Comparison of ENCODE assay signal across 1 cellular context in the genomic region with DNA sequence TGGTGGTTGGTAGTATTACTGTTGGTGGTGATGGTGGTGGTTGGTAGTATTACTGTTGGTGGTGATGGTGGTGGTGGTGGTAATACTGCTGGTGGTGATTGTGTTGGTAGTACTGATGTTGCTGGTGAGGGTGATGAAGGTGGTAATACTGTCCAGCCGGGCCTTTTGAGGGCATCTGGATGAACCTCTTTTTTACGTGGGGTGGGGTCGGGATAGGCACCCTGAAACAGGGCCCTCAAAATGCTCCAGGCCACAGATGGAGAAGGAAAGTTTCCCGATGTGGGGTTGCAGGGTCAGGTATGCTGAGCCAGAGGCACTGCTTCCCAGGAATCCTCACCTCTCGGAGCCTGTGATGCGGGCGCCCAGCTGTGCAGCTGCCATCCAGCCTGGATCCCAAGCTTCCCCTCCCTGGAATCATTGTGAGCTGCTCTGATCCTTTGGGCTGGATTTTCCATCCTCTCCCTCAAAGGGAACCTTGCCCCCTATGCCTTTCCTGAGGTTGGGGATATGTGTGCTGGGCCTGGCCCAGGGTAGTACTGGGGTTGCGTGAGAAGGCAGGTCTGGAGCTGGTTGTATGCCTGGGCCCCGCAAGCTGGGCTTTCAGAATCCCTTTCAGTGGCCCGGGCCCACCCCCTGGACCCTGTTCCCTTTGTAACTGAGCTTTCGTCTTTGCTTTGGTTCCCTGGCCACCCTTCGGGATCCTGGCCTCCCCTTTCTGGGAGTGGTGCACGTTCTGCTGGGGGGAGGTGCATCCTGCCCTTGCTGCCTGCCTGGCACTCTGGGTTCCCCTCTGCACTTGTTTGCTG.
TF ChIP-seq lines count a peak whose summit lies in the region.

No MANE protein-coding gene starts in this region.

TF ChIP-seq in WTC11, 78 proteins besides CTCF, POLR2A, EP300 and RAD21 (continued from another document):
- TF ChIP-seq, protein P1, sequence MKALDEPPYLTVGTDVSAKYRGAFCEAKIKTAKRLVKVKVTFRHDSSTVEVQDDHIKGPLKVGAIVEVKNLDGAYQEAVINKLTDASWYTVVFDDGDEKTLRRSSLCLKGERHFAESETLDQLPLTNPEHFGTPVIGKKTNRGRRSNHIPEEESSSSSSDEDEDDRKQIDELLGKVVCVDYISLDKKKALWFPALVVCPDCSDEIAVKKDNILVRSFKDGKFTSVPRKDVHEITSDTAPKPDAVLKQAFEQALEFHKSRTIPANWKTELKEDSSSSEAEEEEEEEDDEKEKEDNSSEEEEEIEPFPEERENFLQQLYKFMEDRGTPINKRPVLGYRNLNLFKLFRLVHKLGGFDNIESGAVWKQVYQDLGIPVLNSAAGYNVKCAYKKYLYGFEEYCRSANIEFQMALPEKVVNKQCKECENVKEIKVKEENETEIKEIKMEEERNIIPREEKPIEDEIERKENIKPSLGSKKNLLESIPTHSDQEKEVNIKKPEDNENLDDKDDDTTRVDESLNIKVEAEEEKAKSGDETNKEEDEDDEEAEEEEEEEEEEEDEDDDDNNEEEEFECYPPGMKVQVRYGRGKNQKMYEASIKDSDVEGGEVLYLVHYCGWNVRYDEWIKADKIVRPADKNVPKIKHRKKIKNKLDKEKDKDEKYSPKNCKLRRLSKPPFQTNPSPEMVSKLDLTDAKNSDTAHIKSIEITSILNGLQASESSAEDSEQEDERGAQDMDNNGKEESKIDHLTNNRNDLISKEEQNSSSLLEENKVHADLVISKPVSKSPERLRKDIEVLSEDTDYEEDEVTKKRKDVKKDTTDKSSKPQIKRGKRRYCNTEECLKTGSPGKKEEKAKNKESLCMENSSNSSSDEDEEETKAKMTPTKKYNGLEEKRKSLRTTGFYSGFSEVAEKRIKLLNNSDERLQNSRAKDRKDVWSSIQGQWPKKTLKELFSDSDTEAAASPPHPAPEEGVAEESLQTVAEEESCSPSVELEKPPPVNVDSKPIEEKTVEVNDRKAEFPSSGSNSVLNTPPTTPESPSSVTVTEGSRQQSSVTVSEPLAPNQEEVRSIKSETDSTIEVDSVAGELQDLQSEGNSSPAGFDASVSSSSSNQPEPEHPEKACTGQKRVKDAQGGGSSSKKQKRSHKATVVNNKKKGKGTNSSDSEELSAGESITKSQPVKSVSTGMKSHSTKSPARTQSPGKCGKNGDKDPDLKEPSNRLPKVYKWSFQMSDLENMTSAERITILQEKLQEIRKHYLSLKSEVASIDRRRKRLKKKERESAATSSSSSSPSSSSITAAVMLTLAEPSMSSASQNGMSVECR (CRISPR knock-in tag; IDR thresholded peaks at IDR 0.05; ENCODE audit: borderline replicate concordance): no peak
- TF ChIP-seq FOXP1 (CRISPR knock-in tag; IDR thresholded peaks at IDR 0.05; ENCODE audit: borderline replicate concordance): no peak
- TF ChIP-seq NR3C1 (CRISPR knock-in tag; conservative IDR thresholded peaks at IDR 0.05; ENCODE audit: low read depth): no peak
- TF ChIP-seq ATF2 (CRISPR knock-in tag; IDR thresholded peaks at IDR 0.05; ENCODE audit: borderline replicate concordance, low read depth): no peak
- TF ChIP-seq, protein P2, sequence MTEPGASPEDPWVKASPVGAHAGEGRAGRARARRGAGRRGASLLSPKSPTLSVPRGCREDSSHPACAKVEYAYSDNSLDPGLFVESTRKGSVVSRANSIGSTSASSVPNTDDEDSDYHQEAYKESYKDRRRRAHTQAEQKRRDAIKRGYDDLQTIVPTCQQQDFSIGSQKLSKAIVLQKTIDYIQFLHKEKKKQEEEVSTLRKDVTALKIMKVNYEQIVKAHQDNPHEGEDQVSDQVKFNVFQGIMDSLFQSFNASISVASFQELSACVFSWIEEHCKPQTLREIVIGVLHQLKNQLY (CRISPR knock-in tag; IDR thresholded peaks at IDR 0.05): no peak
- no peak for TF ChIP-seq NR2C2 (CRISPR knock-in tag; IDR thresholded peaks at IDR 0.05)
- no peak for TF ChIP-seq AFF4 (CRISPR knock-in tag; IDR thresholded peaks at IDR 0.05; ENCODE audit: borderline replicate concordance)
